ENCODE assay signal across 22 cellular contexts in genomic region chr10:7153750-7154149, GRCh38.
DNase-seq lines count a peak whose midpoint lies in the region; ATAC-seq and TF ChIP-seq lines count a peak whose summit lies in the region.
"Had no signal": no experiment of that assay in that cellular context is flagged by ENCODE, and none has a peak within 500 bp of the region (broad histone marks: within the 10 kb centered on the region; RNA-seq: fewer than 3 reads in every experiment).

No MANE protein-coding gene starts in this region.

- no peak overlapping the region for H4K91ac ChIP-seq in mesenchymal stem cell (ENCODE audit: low read length)

- H3K14ac ChIP-seq in mesenchymal stem cell (ENCODE audit: low read length in 2 of 2), result no peak overlapping the region

- no peak overlapping the region for H3K4me2 ChIP-seq in mesenchymal stem cell (ENCODE audit: low read length, poor library complexity, severe bottlenecking)

- peaks cover 36% of the 10 kb centered on the region for H3K27me3 Mint-ChIP-seq in type B pancreatic cell
- H3K27me3 Mint-ChIP-seq: CD4-positive, CD25-positive, alpha-beta regulatory T cell; T-helper 17 cell had no signal

- no peaks in the 10 kb centered on the region for H3K36me3 Mint-ChIP-seq in type B pancreatic cell
- H3K36me3 Mint-ChIP-seq: WTC11 had no signal

- no peak overlapping the region for H2BK12ac ChIP-seq in mesenchymal stem cell (ENCODE audit: low read length in 2 of 2)

- H2AFZ ChIP-seq in mesenchymal stem cell (ENCODE audit: low read depth, low read length), result no peak overlapping the region

- no peak overlapping the region for H2BK5ac ChIP-seq in mesenchymal stem cell (ENCODE audit: low read depth, low read length, poor library complexity, severe bottlenecking)

- H3K27ac ChIP-seq in mesenchymal stem cell (ENCODE audit: low read length, poor library complexity, severe bottlenecking) (no peak overlapping the region), transverse colon (no peak overlapping the region)
- H3K27ac ChIP-seq: brain microvascular endothelial cell, heart left ventricle, lower lobe of right lung had no signal

- 83% methylated on average over 1 of the region's 1 CpG for WGBS in mesenchymal stem cell
- 96 to 100% methylated on average over 1 of the region's 1 CpG for WGBS in transverse colon (ENCODE audit: low coverage in 1 of 2), 2 donors

- H3K4me3 Mint-ChIP-seq in type B pancreatic cell, result no peak overlapping the region
- H3K4me3 Mint-ChIP-seq: CD4-positive, CD25-positive, alpha-beta regulatory T cell; dendritic cell treated with granulocyte-macrophage colony-stimulating factor and Interleukin-4, amounts not matched to agents 40 ng/mL and 50 ng/mL, for 4 days; T-helper 17 cell; WTC11 had no signal

- no peak overlapping the region for H4K8ac ChIP-seq in mesenchymal stem cell (ENCODE audit: low read length)

- no peak overlapping the region for H2BK120ac ChIP-seq in mesenchymal stem cell (ENCODE audit: low read depth, low read length)

- no peaks in the 10 kb centered on the region for H3K9me3 Mint-ChIP-seq in type B pancreatic cell
- H3K9me3 Mint-ChIP-seq: dendritic cell treated with granulocyte-macrophage colony-stimulating factor and Interleukin-4, amounts not matched to agents 40 ng/mL and 50 ng/mL, for 4 days; WTC11 had no signal

- peak; percentile 44 for DNase-seq in HK-2 (ENCODE audit: unreplicated experiment)
- peak; percentile 37 for DNase-seq in RPMI7951 (ENCODE audit: low read depth)
- peak; percentile 41 for DNase-seq in epithelial cell of proximal tubule (ENCODE audit: low read depth)
- peak; percentile 54 for DNase-seq in mesenchymal stem cell
- no peak for DNase-seq in anterior cingulate cortex (lab: John Stamatoyannopoulos, UW)
- DNase-seq in type B pancreatic cell (ENCODE audit: extremely low spot score, unreplicated experiment), result no peak
- no peak for DNase-seq in transverse colon
- DNase-seq: activated naive CD4-positive, alpha-beta T cell treated with anti-CD3 and anti-CD28 coated beads, Interleukin-2, amount 50 U/mL, for 16 hours; activated T-cell treated with anti-CD3 and anti-CD28 coated beads, Interleukin-2, amount 50 U/mL, for 48 hours; brain microvascular endothelial cell; CD4-positive, CD25-positive, alpha-beta regulatory T cell; heart left ventricle; lower lobe of right lung; NCI-H1092; NCI-H2081; NCI-H524 treated with DMSO at 0.1 percent for 48 hours; retina; T-helper 17 cell had no signal

- no peak for ATAC-seq in HG02884 (IDR thresholded peaks at IDR 0.05; ENCODE audit: unreplicated experiment)
- ATAC-seq: heart left ventricle, lower lobe of right lung, T-helper 17 cell, WTC11 had no signal

- no peak overlapping the region for H3K27ac Mint-ChIP-seq in type B pancreatic cell
- H3K27ac Mint-ChIP-seq: CD4-positive, CD25-positive, alpha-beta regulatory T cell; dendritic cell treated with granulocyte-macrophage colony-stimulating factor and Interleukin-4, amounts not matched to agents 40 ng/mL and 50 ng/mL, for 4 days; T-helper 17 cell; WTC11 had no signal

- no peak for TF ChIP-seq EP300 in transverse colon (IDR thresholded peaks at IDR 0.05; ENCODE audit: low read depth)

- no peak overlapping the region for H2BK15ac ChIP-seq in mesenchymal stem cell (ENCODE audit: low read depth, poor library complexity, severe bottlenecking)

- H3K79me1 ChIP-seq in mesenchymal stem cell (replicated peaks; ENCODE audit: low read length, poor library complexity, severe bottlenecking), result no peaks in the 10 kb centered on the region

- no peaks in the 10 kb centered on the region for H3K36me3 ChIP-seq in mesenchymal stem cell (ENCODE audit: control insufficient read depth in 1 of 2, insufficient read depth in 2 of 2, low read depth in 1 of 2, low read length in 2 of 2)
- H3K36me3 ChIP-seq in transverse colon, result no peaks in the 10 kb centered on the region
- H3K36me3 ChIP-seq: brain microvascular endothelial cell, HAP-1, lower lobe of right lung had no signal

- H3K9me3 ChIP-seq in mesenchymal stem cell (ENCODE audit: control insufficient read depth, low read length), result no peaks in the 10 kb centered on the region
- H3K9me3 ChIP-seq in transverse colon, result no peaks in the 10 kb centered on the region
- H3K9me3 ChIP-seq: HAP-1, heart left ventricle, lower lobe of right lung had no signal

- intact Hi-C loops in transverse colon (cut with DNase I; ENCODE audit: low total_unique reads), result no loop called here

- no peak overlapping the region for H2AK5ac ChIP-seq in mesenchymal stem cell (ENCODE audit: low read length, severe bottlenecking)

- H3K9ac ChIP-seq in mesenchymal stem cell (ENCODE audit: low read length), result no peak overlapping the region

- no peak overlapping the region for H3K4me3 ChIP-seq in epithelial cell of proximal tubule (ENCODE audit: low read depth, low read length)
- no peak overlapping the region for H3K4me3 ChIP-seq in mesenchymal stem cell (ENCODE audit: insufficient read depth in 1 of 2, low read depth in 1 of 2, low read length in 2 of 2)
- no peak overlapping the region for H3K4me3 ChIP-seq in transverse colon
- H3K4me3 ChIP-seq: HAP-1, heart left ventricle, lower lobe of right lung had no signal

- in situ Hi-C loops in transverse colon (cut with MboI; ENCODE audit: low pct_ligation_motif_present in 1 of 4, low pct_unique_long_range_greater_than_20kb in 1 of 4, low sequenced_read_pairs in 3 of 4), result no loop called here

- H3K18ac ChIP-seq in mesenchymal stem cell (ENCODE audit: low read depth in 1 of 2, low read length in 2 of 2), result no peak overlapping the region

- TF ChIP-seq CTCF in epithelial cell of proximal tubule (conservative IDR thresholded peaks at IDR 0.05; ENCODE audit: low read depth, low read length), result no peak
- no peak for TF ChIP-seq CTCF in type B pancreatic cell (conservative IDR thresholded peaks at IDR 0.05)
- TF ChIP-seq CTCF in transverse colon (IDR thresholded peaks at IDR 0.05), result no peak

- no peaks in the 10 kb centered on the region for H3K4me1 Mint-ChIP-seq in type B pancreatic cell (ENCODE audit: unreplicated experiment)
- H3K4me1 Mint-ChIP-seq: WTC11 had no signal

- TF ChIP-seq POLR2A in transverse colon (IDR thresholded peaks at IDR 0.05), result no peak

- no peaks in the 10 kb centered on the region for H3K4me1 ChIP-seq in mesenchymal stem cell (ENCODE audit: control insufficient read depth, insufficient read depth, low read depth, low read length)
- no peaks in the 10 kb centered on the region for H3K4me1 ChIP-seq in transverse colon
- H3K4me1 ChIP-seq: HAP-1, lower lobe of right lung had no signal

- no peak overlapping the region for H3K23ac ChIP-seq in mesenchymal stem cell (ENCODE audit: low read length in 2 of 2)

- H3K4ac ChIP-seq in mesenchymal stem cell (ENCODE audit: low read depth in 1 of 2, low read length in 2 of 2), result no peak overlapping the region

- H3K27me3 ChIP-seq in mesenchymal stem cell (ENCODE audit: control insufficient read depth in 1 of 2, insufficient read depth in 1 of 2, low read length in 2 of 2) (peaks cover 0 to 3% of the 10 kb centered on the region in 2 experiments), transverse colon (no peaks in the 10 kb centered on the region)
- H3K27me3 ChIP-seq: brain microvascular endothelial cell had no signal

Comparison
In these comparisons a context has a peak if more than half of its experiments do, and no peak if none do; other contexts are left out.
1. DNase-seq: peak in HK-2 (single experiment), RPMI7951 (single experiment), epithelial cell of proximal tubule (single experiment) and mesenchymal stem cell (single experiment); none in anterior cingulate cortex (0 of 58), type B pancreatic cell (single experiment) and transverse colon (single experiment).